ENCODE assay signal across 1 cellular context in genomic region chr17:4980644-4981216, GRCh38.
TF ChIP-seq lines count a peak whose summit lies in the region.

No MANE protein-coding gene starts in this region.

TF ChIP-seq in liver, 16 proteins besides CTCF, POLR2A, EP300 and RAD21 (continued from another document):
- TF ChIP-seq REST (IDR thresholded peaks at IDR 0.05) (no peak), SP1 (IDR thresholded peaks at IDR 0.05) (no peak), FOXA1 (IDR thresholded peaks at IDR 0.05) (no peak), RXRA (IDR thresholded peaks at IDR 0.05) (no peak), TAF1 (conservative IDR thresholded peaks at IDR 0.05) (no peak), MAX (IDR thresholded peaks at IDR 0.05) (no peak), NR2F2 (IDR thresholded peaks at IDR 0.05) (no peak), ZBTB33 (IDR thresholded peaks at IDR 0.05) (no peak)
